In genomic region chr5:10590226-10591047, GRCh38 we compare ENCODE assay signal across 10 cellular contexts. TPM values are rescaled to one million over a fixed set of nuclear protein-coding genes. Genes with fewer than 3 reads are reported as not detected.
DNase-seq lines count a peak whose midpoint lies in the region; ATAC-seq, FAIRE-seq and TF ChIP-seq lines count a peak whose summit lies in the region.
"Had no signal": no experiment of that assay in that cellular context is flagged by ENCODE, and none has a peak within 500 bp of the region (broad histone marks: within the 10 kb centered on the region; RNA-seq: fewer than 3 reads in every experiment).

No MANE protein-coding gene starts in this region.

- peaks cover 21% of the 10 kb centered on the region for H3K4me1 Mint-ChIP-seq in osteocyte (ENCODE audit: unreplicated experiment)
- peaks cover 0 to 2% of the 10 kb centered on the region in 2 donors for H3K4me1 Mint-ChIP-seq in effector memory CD8-positive, alpha-beta T cell (ENCODE audit: low read depth in 2 of 2)

- no peaks in the 10 kb centered on the region for H3K36me3 ChIP-seq in H1 (ENCODE audit: control insufficient read depth in 2 of 4, insufficient read depth in 4 of 4, low read length in 3 of 4)

- H3K4me3 Mint-ChIP-seq in osteocyte (ENCODE audit: unreplicated experiment): no peak overlapping the region
- no peak overlapping the region for H3K4me3 Mint-ChIP-seq in effector memory CD8-positive, alpha-beta T cell
- H3K4me3 Mint-ChIP-seq: activated naive CD4-positive, alpha-beta T cell treated with anti-CD3 and anti-CD28 coated beads, Interleukin-2, amount 50 U/mL, for 24 hours had no signal

- H2BK5ac ChIP-seq in H1 (ENCODE audit: low read depth, low read length): no peak overlapping the region

- H3K4me3 ChIP-seq in H1 (ENCODE audit: extremely low read depth in 1 of 4, insufficient read depth in 2 of 4, low read depth in 3 of 4, low read length in 4 of 4): no peak overlapping the region

- peaks cover 4 to 14% (median 5%) of the 10 kb centered on the region in 4 experiments for H3K4me1 ChIP-seq in H1 (replicated peaks in 1 of 4; ENCODE audit: control insufficient read depth in 3 of 4, insufficient read depth in 4 of 4, low read length in 3 of 4)

- H3K14ac ChIP-seq in H1 (ENCODE audit: insufficient read length): no peak overlapping the region

- no peaks in the 10 kb centered on the region for H3K27me3 ChIP-seq in H1 (replicated peaks in 1 of 4; ENCODE audit: control insufficient read depth in 3 of 4, extremely low read depth in 1 of 4, insufficient read depth in 3 of 4, low read length in 3 of 4)

- no peak overlapping the region for H2BK20ac ChIP-seq in H1 (ENCODE audit: low read length)

- no peak overlapping the region for H2AK5ac ChIP-seq in H1 (ENCODE audit: low read depth, low read length)

- no peak overlapping the region for H3K27ac ChIP-seq in H1 (ENCODE audit: low read depth, low read length)

- H4K5ac ChIP-seq in H1 (ENCODE audit: insufficient read length, low read depth, low read length): no peak overlapping the region

- H3K36me3 Mint-ChIP-seq in osteocyte (ENCODE audit: unreplicated experiment): no peaks in the 10 kb centered on the region
- H3K36me3 Mint-ChIP-seq in effector memory CD8-positive, alpha-beta T cell (ENCODE audit: insufficient read depth): peaks cover 9% of the 10 kb centered on the region

- H3K9ac ChIP-seq in H1 (replicated peaks in 1 of 4; ENCODE audit: extremely low read depth in 1 of 4, low read depth in 3 of 4, low read length in 3 of 4): no peak overlapping the region

- CTCF ChIA-PET in H1 (lab: Charles Lee; ENCODE audit: partially characterized antibody): interaction anchor here (0.6 to 3.9 kb wide), 9 partner anchors 15 to 147 kb away, joined by 3 to 17 read pairs (median 3); no protein-coding TSS in a partner anchor

- POLR2A ChIA-PET in H1 (lab: Charles Lee; ENCODE audit: partially characterized antibody): no interaction called here

- H3K4ac ChIP-seq in H1 (replicated peaks; ENCODE audit: insufficient read length, low read depth, low read length): no peak overlapping the region

- H2BK15ac ChIP-seq in H1 (ENCODE audit: low read length): no peak overlapping the region

- H3K56ac ChIP-seq in H1 (replicated peaks; ENCODE audit: insufficient read length, low read depth, low read length): no peak overlapping the region

- no peaks in the 10 kb centered on the region for H3K9me3 Mint-ChIP-seq in osteocyte (ENCODE audit: unreplicated experiment)
- H3K9me3 Mint-ChIP-seq in effector memory CD8-positive, alpha-beta T cell: peaks cover 0 to 2% of the 10 kb centered on the region in 2 donors

- no peak overlapping the region for H2BK12ac ChIP-seq in H1 (ENCODE audit: low read depth, low read length)

- no peak overlapping the region for H3K23ac ChIP-seq in H1 (ENCODE audit: insufficient read length)

- FAIRE-seq in GM19239 (lab: Jason Lieb, UNC): peak; percentile 54
- peak; percentile 50 for FAIRE-seq in H1 (lab: Jason Lieb, UNC)

- no peak for TF ChIP-seq POLR2A in H1 (IDR thresholded peaks at IDR 0.05; ENCODE audit: control extremely low read depth in 1 of 2, low read depth in 2 of 2, low read length in 2 of 2)

- no peak overlapping the region for H2AFZ ChIP-seq in H1 (ENCODE audit: low read length)

- ATAC-seq in GM19328 (IDR thresholded peaks at IDR 0.05; ENCODE audit: unreplicated experiment) (no peak), GM19351 (IDR thresholded peaks at IDR 0.05; ENCODE audit: unreplicated experiment) (no peak)
- ATAC-seq in effector memory CD8-positive, alpha-beta T cell (replicated peaks): no peak

- no peaks in the 10 kb centered on the region; a peak in 1 of 4 replicates for H3K79me2 ChIP-seq in H1 (ENCODE audit: control insufficient read depth in 1 of 2, insufficient read depth in 2 of 2, low read length in 2 of 2)

- no peak overlapping the region for H4K8ac ChIP-seq in H1 (ENCODE audit: extremely low read depth, insufficient read depth, low read length)

- H2BK120ac ChIP-seq in H1 (replicated peaks; ENCODE audit: low read depth, low read length): no peak overlapping the region

- H3K9me3 ChIP-seq in H1 (ENCODE audit: insufficient read depth in 2 of 2, low read depth in 1 of 2, low read length in 1 of 2): no peaks in the 10 kb centered on the region

- H3K79me1 ChIP-seq in H1 (ENCODE audit: low read depth, low read length): no peaks in the 10 kb centered on the region; the same call in 1 of the 2 replicates

- no peaks in the 10 kb centered on the region for H3K27me3 Mint-ChIP-seq in osteocyte (ENCODE audit: unreplicated experiment)
- peaks cover 0 to under 1% of the 10 kb centered on the region in 2 donors for H3K27me3 Mint-ChIP-seq in effector memory CD8-positive, alpha-beta T cell

- no peak overlapping the region; a peak in 1 of 4 replicates for H3K4me2 ChIP-seq in H1 (ENCODE audit: insufficient read depth in 1 of 2, low read depth in 2 of 2, low read length in 2 of 2)

- no peak for TF ChIP-seq EP300 in H1 (IDR thresholded peaks at IDR 0.05; ENCODE audit: borderline replicate concordance in 1 of 2, low read depth in 2 of 2, low read length in 2 of 2)

- no peak for TF ChIP-seq RAD21 in H1 (IDR thresholded peaks at IDR 0.05 in 1 of 2, conservative IDR thresholded peaks at IDR 0.05 in 1 of 2; ENCODE audit: low read depth in 2 of 2, low read length in 2 of 2)

- H3K18ac ChIP-seq in H1 (ENCODE audit: extremely low read depth, low read length): no peak overlapping the region

- WGBS in H1 (ENCODE audit: extremely low coverage in 1 of 2, insufficient coverage in 1 of 2, insufficient read length in 1 of 2, insufficient replicate concordance in 2 of 2, low coverage in 1 of 2, low lambda C conversion rate in 2 of 2, missing lambda C conversion rate in 1 of 2), 2 experiments: 77% methylated on average over 12 of the region's 13 CpGs; no CpG with 5 or more reads in 1 of the 2 experiments

- TF ChIP-seq CTCF in H1 (IDR thresholded peaks at IDR 0.05; ENCODE audit: control extremely low read depth in 1 of 3, insufficient read depth in 1 of 3, low read depth in 1 of 3, low read length in 3 of 3): no peak
- TF ChIP-seq CTCF in osteocyte (IDR thresholded peaks at IDR 0.05): no peak

- H3K23me2 ChIP-seq in H1 (ENCODE audit: low read depth, low read length): no peaks in the 10 kb centered on the region

- no peaks in the 10 kb centered on the region for H4K20me1 ChIP-seq in H1 (replicated peaks in 1 of 2; ENCODE audit: control insufficient read depth in 1 of 2, insufficient read depth in 2 of 2, low read length in 2 of 2)

- DNase-seq in GM19239 (ENCODE audit: insufficient read length, low spot score) (no peak), NCI-H460 (ENCODE audit: extremely low read depth, low read depth) (peak; percentile 45), H1 (ENCODE audit: low read depth in 1 of 2, low spot score in 2 of 2) (peak; percentile 46 to 53), osteocyte (ENCODE audit: extremely low spot score, unreplicated experiment) (peak; percentile 54), UCSD-AML1 (lab: John Stamatoyannopoulos, UW; ENCODE audit: unreplicated experiment) (no peak)
- no peak for DNase-seq in effector memory CD8-positive, alpha-beta T cell
- DNase-seq: NCI-H1436 had no signal

- peak overlapping the region; percentile 62 for H3K27ac Mint-ChIP-seq in osteocyte (ENCODE audit: unreplicated experiment)
- no peak overlapping the region for H3K27ac Mint-ChIP-seq in effector memory CD8-positive, alpha-beta T cell
- H3K27ac Mint-ChIP-seq: activated naive CD4-positive, alpha-beta T cell treated with anti-CD3 and anti-CD28 coated beads, Interleukin-2, amount 50 U/mL, for 24 hours had no signal

- H4K91ac ChIP-seq in H1 (replicated peaks; ENCODE audit: insufficient read length, low read length): no peak overlapping the region

TF ChIP-seq in H1, 55 proteins besides CTCF, POLR2A, EP300 and RAD21 (continues in another document):
- TF ChIP-seq SRF (IDR thresholded peaks at IDR 0.05; ENCODE audit: low read depth, low read length): no peak
- TF ChIP-seq KDM1A (IDR thresholded peaks at IDR 0.05; ENCODE audit: borderline replicate concordance, low read length): no peak
- TF ChIP-seq BACH1 (IDR thresholded peaks at IDR 0.05; ENCODE audit: low read length): peak; percentile 86
- TF ChIP-seq TEAD4 (IDR thresholded peaks at IDR 0.05; ENCODE audit: low read depth, low read length): no peak
- no peak for TF ChIP-seq TAF7 (optimal IDR thresholded peaks at IDR 0.05; ENCODE audit: borderline replicate concordance, low read depth, low read length)
- no peak for TF ChIP-seq JUN (IDR thresholded peaks at IDR 0.05; ENCODE audit: low read depth, low read length)
- TF ChIP-seq FOSL1 (IDR thresholded peaks at IDR 0.05; ENCODE audit: insufficient read depth, low read depth, low read length): no peak
- TF ChIP-seq MAFK (IDR thresholded peaks at IDR 0.05; ENCODE audit: low read depth, low read length): peak; percentile 78; the same call in 1 of the 2 replicates
- no peak for TF ChIP-seq RNF2 (IDR thresholded peaks at IDR 0.05; ENCODE audit: borderline replicate concordance, low read depth, low read length, missing control alignments, poor library complexity, severe bottlenecking)
- no peak for TF ChIP-seq ATF3 (IDR thresholded peaks at IDR 0.05; ENCODE audit: insufficient read depth, low read depth, low read length)
- TF ChIP-seq PHF8 (conservative IDR thresholded peaks at IDR 0.05; ENCODE audit: low read depth, low read length): no peak
- TF ChIP-seq POU5F1 (IDR thresholded peaks at IDR 0.05; ENCODE audit: low read depth, low read length): no peak

RNA-seq across cellular contexts. Expression of gene ANKRD33B, which starts 26.6 kb away (rescaled TPM):
- 7.2 and 8.4 TPM in 2 replicates for total RNA-seq in NCI-H460 (2014; rRNA removed; shearing (Covaris generic))
- 2.4 and 3.6 TPM in 2 replicates for polyA plus RNA-seq in NCI-H460 (2014; cell fraction: nucleus; rRNA removed)
- total RNA-seq in H1 (2021; fragmentation: NEBNext Ultra II Directional; extraction: Animal tissue kit (Norgen Biotek cat#: 25700)): 20.5 and 20.6 TPM in 2 replicates
- 6.9 and 7.1 TPM in 2 replicates for polyA plus RNA-seq in H1 (2011; rRNA removed)
- 5.4 TPM for polyA plus RNA-seq in H1 (2011; cell fraction: cytosol; rRNA removed)
- polyA plus RNA-seq in H1 (2011; cell fraction: nucleus; rRNA removed): 10.9 TPM
- 8.6 to 11.9 TPM (median 11.1 TPM) in 4 replicates for polyA plus RNA-seq in H1 (2012, experiment 1 of 2)
- 2.7 TPM for polyA plus RNA-seq in H1 (2012, experiment 2 of 2)
- polyA plus RNA-seq in H1 (2013, experiment 1 of 2): 6.4 TPM
- 6.4 TPM for polyA plus RNA-seq in H1 (2013, experiment 2 of 2)
- polyA minus RNA-seq in H1 (2011; rRNA and poly(A)+ RNA removed): 25.2 and 26.2 TPM in 2 replicates
- polyA minus RNA-seq in H1 (2011; cell fraction: cytosol; rRNA and poly(A)+ RNA removed): 16.0 TPM
- polyA minus RNA-seq in H1 (2011; cell fraction: nucleus; rRNA and poly(A)+ RNA removed): 15.9 TPM
- total RNA-seq in osteocyte: 0.83 and 0.94 TPM in 2 replicates

Comparison
In these comparisons a context has a peak if more than half of its experiments do, and no peak if none do; other contexts are left out.
1. DNase-seq: peak in NCI-H460 (single experiment), H1 (2 of 2) and osteocyte (single experiment); none in GM19239 (single experiment), UCSD-AML1 (single experiment) and effector memory CD8-positive, alpha-beta T cell (0 of 3).